ENCODE assay signal across 14 cellular contexts in the genomic region with DNA sequence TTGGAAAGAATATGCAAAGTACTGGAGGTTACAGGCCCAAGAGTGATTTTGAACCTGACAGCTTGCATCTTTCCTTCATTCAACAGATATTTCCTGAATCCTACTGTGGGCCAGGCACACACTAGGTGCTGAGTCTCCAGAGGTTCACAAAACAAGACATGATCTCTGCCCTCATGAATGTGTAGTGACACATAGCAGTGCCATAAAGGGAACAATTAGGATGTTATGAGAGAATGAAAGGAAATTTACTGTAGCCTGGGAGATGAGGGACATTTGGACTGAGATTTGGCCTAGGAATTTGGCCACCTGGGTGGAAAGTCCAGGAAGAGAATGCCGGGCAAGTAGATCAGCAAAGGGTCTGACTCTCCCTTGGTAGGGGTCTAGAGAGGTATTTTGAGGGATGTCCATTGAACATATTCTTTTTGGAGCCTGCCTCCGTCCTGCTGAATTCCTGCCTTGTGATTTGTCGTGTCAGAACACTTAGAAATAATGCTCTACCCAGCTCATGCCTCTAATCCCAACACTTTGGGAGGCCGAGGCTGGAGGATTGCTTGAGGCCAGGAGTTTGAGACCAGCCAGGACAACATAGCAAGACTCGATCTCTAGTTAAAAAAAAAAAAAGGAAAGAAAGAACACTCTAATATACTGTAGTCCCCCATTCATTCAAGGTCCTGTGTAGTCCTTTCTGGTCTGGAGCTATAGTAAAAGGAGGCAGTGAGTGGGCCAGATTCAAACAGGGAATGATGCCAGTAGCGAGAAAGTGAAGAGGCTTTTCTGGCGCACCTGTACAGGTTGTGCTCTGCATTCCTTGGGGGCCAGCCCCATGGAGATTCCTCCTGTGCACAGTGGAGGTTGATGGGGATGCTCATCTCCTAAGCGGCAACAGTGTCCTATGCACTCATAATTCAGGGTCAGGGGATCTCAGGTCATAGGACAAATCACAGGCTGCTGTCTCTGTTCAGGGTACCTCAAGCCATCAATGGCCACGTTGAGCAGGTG.
DNase-seq lines count a peak whose midpoint lies in the region; ATAC-seq and TF ChIP-seq lines count a peak whose summit lies in the region.
"Had no signal": no experiment of that assay in that cellular context is flagged by ENCODE, and none has a peak within 500 bp of the region (broad histone marks: within the 10 kb centered on the region; RNA-seq: fewer than 3 reads in every experiment).

No MANE protein-coding gene starts in this region.

- H3K4me1 ChIP-seq in mucosa of descending colon (ENCODE audit: low read depth): peaks cover 28% of the 10 kb centered on the region
- H3K4me1 ChIP-seq in subcutaneous abdominal adipose tissue (ENCODE audit: control insufficient read depth in 5 of 5, insufficient read depth in 5 of 5, low read length in 5 of 5): peaks cover 2 to 37% (median 33%) of the 10 kb centered on the region in 5 donors

- H3K9me3 Mint-ChIP-seq in HFFc6: no peaks in the 10 kb centered on the region
- H3K9me3 Mint-ChIP-seq in brain: peaks cover 0 to 2% (median 0%) of the 10 kb centered on the region in 5 experiments
- peaks cover 3% of the 10 kb centered on the region for H3K9me3 Mint-ChIP-seq in glutamatergic neuron (ENCODE audit: unreplicated experiment)
- H3K9me3 Mint-ChIP-seq: T-helper 1 cell treated with Interleukin-12 subunit alpha and Interleukin-12 subunit beta and Interleukin-4 antibody, amounts not matched to agents 30 μg/mL and 1 μg/mL, for 36 hours had no signal

- H3K36me3 Mint-ChIP-seq in HFFc6 (ENCODE audit: low read depth) (peaks cover 5% of the 10 kb centered on the region; the same call in 1 of the 2 replicates), brain (peaks cover 8% of the 10 kb centered on the region), glutamatergic neuron (ENCODE audit: unreplicated experiment) (no peaks in the 10 kb centered on the region)

- TF ChIP-seq CTCF in HFFc6 (IDR thresholded peaks at IDR 0.05): no peak
- TF ChIP-seq CTCF in brain (conservative IDR thresholded peaks at IDR 0.05): no peak
- TF ChIP-seq CTCF in mucosa of descending colon (IDR thresholded peaks at IDR 0.05): no peak
- TF ChIP-seq CTCF in glutamatergic neuron (IDR thresholded peaks at IDR 0.05; ENCODE audit: partially characterized antibody, unreplicated experiment): no peak

- DNase-seq in HFFc6 (no peak), mucosa of descending colon (no peak), foreskin melanocyte (no peak), NCI-H1417 treated with DMSO at 0.1 percent for 48 hours (lab: John Stamatoyannopoulos, UW) (no peak), glutamatergic neuron (no peak), NCI-H526 treated with DMSO at 0.1 percent for 48 hours (lab: John Stamatoyannopoulos, UW) (no peak)
- DNase-seq: GF-D8; GOT3; ovary; stimulated activated CD4-positive, alpha-beta T cell treated with anti-CD3 and anti-CD28 coated beads, Interleukin-4, amount 100 ng/mL, for 1 hour; stimulated activated naive CD4-positive, alpha-beta T cell had no signal

- H3K27me3 Mint-ChIP-seq in HFFc6 (ENCODE audit: insufficient read depth) (no peaks in the 10 kb centered on the region; the same call in 1 of the 2 replicates), brain (no peaks in the 10 kb centered on the region), glutamatergic neuron (ENCODE audit: unreplicated experiment) (peaks cover 3% of the 10 kb centered on the region)

- H3K9me3 ChIP-seq in mucosa of descending colon (no peaks in the 10 kb centered on the region), subcutaneous abdominal adipose tissue (ENCODE audit: control insufficient read depth in 5 of 5, low read length in 5 of 5) (no peaks in the 10 kb centered on the region)
- H3K9me3 ChIP-seq: ovary had no signal

- ATAC-seq in mucosa of descending colon: peak; percentile 66

- intact Hi-C loops in mucosa of descending colon (cut with DNase I, micrococcal nuclease): no loop called here

- H3K4me3 Mint-ChIP-seq in HFFc6 (no peak overlapping the region), brain (no peak overlapping the region), glutamatergic neuron (ENCODE audit: unreplicated experiment) (no peak overlapping the region)
- H3K4me3 Mint-ChIP-seq: T-helper 1 cell treated with Interleukin-12 subunit alpha and Interleukin-12 subunit beta and Interleukin-4 antibody, amounts not matched to agents 30 μg/mL and 1 μg/mL, for 36 hours had no signal

- H3K9ac ChIP-seq in subcutaneous abdominal adipose tissue (ENCODE audit: low read length in 5 of 5): peak overlapping the region in 1 of 5 donors; percentile 35

- no peak overlapping the region for H3K4me3 ChIP-seq in mucosa of descending colon
- H3K4me3 ChIP-seq in subcutaneous abdominal adipose tissue (ENCODE audit: low read depth in 1 of 5, low read length in 5 of 5): no peak overlapping the region

- peaks cover 24% of the 10 kb centered on the region for H3K4me1 Mint-ChIP-seq in HFFc6 (ENCODE audit: low read depth)
- H3K4me1 Mint-ChIP-seq in brain: peaks cover 20% of the 10 kb centered on the region
- no peaks in the 10 kb centered on the region for H3K4me1 Mint-ChIP-seq in glutamatergic neuron (ENCODE audit: low read depth, unreplicated experiment)

- no peaks in the 10 kb centered on the region for H3K27me3 ChIP-seq in subcutaneous abdominal adipose tissue (ENCODE audit: control insufficient read depth in 5 of 5, insufficient read depth in 4 of 5, low read length in 5 of 5)
- H3K27me3 ChIP-seq: ovary had no signal

- H3K27ac Mint-ChIP-seq in HFFc6: peak overlapping the region; percentile 36; the same call in 1 of the 2 replicates
- H3K27ac Mint-ChIP-seq in brain: peak overlapping the region; percentile 4 to 93 (median 86)
- no peak overlapping the region for H3K27ac Mint-ChIP-seq in glutamatergic neuron (ENCODE audit: unreplicated experiment)
- H3K27ac Mint-ChIP-seq: T-helper 1 cell treated with Interleukin-12 subunit alpha and Interleukin-12 subunit beta and Interleukin-4 antibody, amounts not matched to agents 30 μg/mL and 1 μg/mL, for 36 hours had no signal

- H3K36me3 ChIP-seq in mucosa of descending colon (ENCODE audit: low read depth) (no peaks in the 10 kb centered on the region), subcutaneous abdominal adipose tissue (ENCODE audit: control insufficient read depth in 5 of 5, insufficient read depth in 5 of 5, low read length in 5 of 5) (peaks cover 0 to 3% (median 0%) of the 10 kb centered on the region in 5 donors)
- H3K36me3 ChIP-seq: ovary had no signal

- H3K27ac ChIP-seq in subcutaneous abdominal adipose tissue (ENCODE audit: low read depth, low read length): peak overlapping the region; percentile 67
